In genomic region chr1:94755675-94756074, GRCh38 we compare ENCODE assay signal across 10 cellular contexts.
DNase-seq lines count a peak whose midpoint lies in the region; ATAC-seq, FAIRE-seq and TF ChIP-seq lines count a peak whose summit lies in the region.
"Had no signal": no experiment of that assay in that cellular context is flagged by ENCODE, and none has a peak within 500 bp of the region (broad histone marks: within the 10 kb centered on the region; RNA-seq: fewer than 3 reads in every experiment).

No MANE protein-coding gene starts in this region.

- no peak overlapping the region for H2AK5ac ChIP-seq in mesenchymal stem cell (ENCODE audit: low read length, severe bottlenecking)

- H3K27ac ChIP-seq in breast epithelium (peak overlapping the region; percentile 45 to 46), mesenchymal stem cell (ENCODE audit: low read length, poor library complexity, severe bottlenecking) (peak overlapping the region; percentile 59)

- intact Hi-C loops in breast epithelium (cut with DNase I; ENCODE audit: low total_unique reads): no loop called here

- no peak overlapping the region for H3K4me3 Mint-ChIP-seq in activated T-helper 17 cell treated with anti-CD3 and anti-CD28 coated beads, Interleukin-2, amount 50 U/mL, for 72 hours

- H3K4me2 ChIP-seq in mesenchymal stem cell (ENCODE audit: low read length, poor library complexity, severe bottlenecking): no peak overlapping the region

- in situ Hi-C loops in KBM-7 (cut with MboI; ENCODE audit: low pct_unique_long_range_greater_than_20kb, low sequenced_read_pairs): no loop called here

- no peaks in the 10 kb centered on the region for H3K36me3 ChIP-seq in breast epithelium
- H3K36me3 ChIP-seq in mesenchymal stem cell (ENCODE audit: control insufficient read depth in 1 of 2, insufficient read depth in 2 of 2, low read depth in 1 of 2, low read length in 2 of 2): no peaks in the 10 kb centered on the region
- H3K36me3 ChIP-seq in MG63: no peaks in the 10 kb centered on the region

- peak overlapping the region; percentile 70 for H3K9ac ChIP-seq in mesenchymal stem cell (ENCODE audit: low read length)

- H2BK15ac ChIP-seq in mesenchymal stem cell (ENCODE audit: low read depth, poor library complexity, severe bottlenecking): no peak overlapping the region

- H3K27me3 ChIP-seq in breast epithelium: no peaks in the 10 kb centered on the region
- H3K27me3 ChIP-seq in mesenchymal stem cell (ENCODE audit: control insufficient read depth in 1 of 2, insufficient read depth in 1 of 2, low read length in 2 of 2): no peaks in the 10 kb centered on the region
- H3K27me3 ChIP-seq in MG63: no peaks in the 10 kb centered on the region

- 13% methylated on average over 7 of the region's 7 CpGs for WGBS in mesenchymal stem cell

- peaks cover 3% of the 10 kb centered on the region for H3K79me1 ChIP-seq in mesenchymal stem cell (replicated peaks; ENCODE audit: low read length, poor library complexity, severe bottlenecking)

- no peak for TF ChIP-seq POLR2A in breast epithelium (IDR thresholded peaks at IDR 0.05)

- DNase-seq in AG08396 (ENCODE audit: low spot score) (peak; percentile 65), KBM-7 (peak; percentile 98), breast epithelium (ENCODE audit: low spot score in 2 of 2) (no peak), mesenchymal stem cell (peak; percentile 97), MG63 (no peak), urothelium cell line (ENCODE audit: low spot score) (no peak)
- DNase-seq: activated gamma-delta T cell had no signal

- ATAC-seq in GM21381 (IDR thresholded peaks at IDR 0.05; ENCODE audit: unreplicated experiment): no peak
- no peak for ATAC-seq in activated T-helper 17 cell treated with anti-CD3 and anti-CD28 coated beads, Interleukin-2, amount 50 U/mL, for 72 hours (replicated peaks)

- peak overlapping the region in 1 of 2 experiments; percentile 72 for H3K18ac ChIP-seq in mesenchymal stem cell (ENCODE audit: low read depth in 1 of 2, low read length in 2 of 2)

- peak overlapping the region; percentile 87 for H2BK120ac ChIP-seq in mesenchymal stem cell (ENCODE audit: low read depth, low read length)

- H3K9me3 ChIP-seq in breast epithelium: no peaks in the 10 kb centered on the region
- no peaks in the 10 kb centered on the region for H3K9me3 ChIP-seq in mesenchymal stem cell (ENCODE audit: control insufficient read depth, low read length)
- no peaks in the 10 kb centered on the region for H3K9me3 ChIP-seq in MG63

- no peak overlapping the region for H4K91ac ChIP-seq in mesenchymal stem cell (ENCODE audit: low read length)

- H3K4me1 ChIP-seq in breast epithelium (peaks cover 0 to 15% of the 10 kb centered on the region in 2 donors), mesenchymal stem cell (ENCODE audit: control insufficient read depth, insufficient read depth, low read depth, low read length) (peaks cover 13% of the 10 kb centered on the region)

- H3K14ac ChIP-seq in mesenchymal stem cell (ENCODE audit: low read length in 2 of 2): no peak overlapping the region

- H3K4ac ChIP-seq in mesenchymal stem cell (ENCODE audit: low read depth in 1 of 2, low read length in 2 of 2): peak overlapping the region in 1 of 2 experiments; percentile 60

- no peak for TF ChIP-seq CTCF in breast epithelium (IDR thresholded peaks at IDR 0.05)

- H3K4me3 ChIP-seq in breast epithelium (no peak overlapping the region), mesenchymal stem cell (ENCODE audit: insufficient read depth in 1 of 2, low read depth in 1 of 2, low read length in 2 of 2) (no peak overlapping the region), MG63 (no peak overlapping the region)

- no peak overlapping the region for H2AFZ ChIP-seq in mesenchymal stem cell (ENCODE audit: low read depth, low read length)

- no peaks in the 10 kb centered on the region for H3K36me3 Mint-ChIP-seq in activated T-helper 17 cell treated with anti-CD3 and anti-CD28 coated beads, Interleukin-2, amount 50 U/mL, for 72 hours (ENCODE audit: low read depth)

- peak overlapping the region; percentile 23 to 34 for H2BK12ac ChIP-seq in mesenchymal stem cell (ENCODE audit: low read length in 2 of 2)

- H2BK5ac ChIP-seq in mesenchymal stem cell (ENCODE audit: low read depth, low read length, poor library complexity, severe bottlenecking): no peak overlapping the region

- H3K9me3 Mint-ChIP-seq in activated T-helper 17 cell treated with anti-CD3 and anti-CD28 coated beads, Interleukin-2, amount 50 U/mL, for 72 hours: peaks cover 3% of the 10 kb centered on the region

- no peak overlapping the region for H3K27ac Mint-ChIP-seq in activated T-helper 17 cell treated with anti-CD3 and anti-CD28 coated beads, Interleukin-2, amount 50 U/mL, for 72 hours

- no peak for FAIRE-seq in urothelium cell line (lab: Jason Lieb, UNC)
- FAIRE-seq: keratinocyte had no signal

- H3K4me1 Mint-ChIP-seq in activated T-helper 17 cell treated with anti-CD3 and anti-CD28 coated beads, Interleukin-2, amount 50 U/mL, for 72 hours: peaks cover 7% of the 10 kb centered on the region

- peaks cover 18% of the 10 kb centered on the region for H3K27me3 Mint-ChIP-seq in activated T-helper 17 cell treated with anti-CD3 and anti-CD28 coated beads, Interleukin-2, amount 50 U/mL, for 72 hours

- H3K23ac ChIP-seq in mesenchymal stem cell (ENCODE audit: low read length in 2 of 2): no peak overlapping the region

- H4K8ac ChIP-seq in mesenchymal stem cell (ENCODE audit: low read length): peak overlapping the region; percentile 84

Comparison
In these comparisons a context has a peak if more than half of its experiments do, and no peak if none do; other contexts are left out.
1. DNase-seq: peak in AG08396 (single experiment), KBM-7 (single experiment) and mesenchymal stem cell (single experiment); none in breast epithelium (0 of 2), MG63 (single experiment) and urothelium cell line (single experiment).